ENCODE assay signal across 15 cellular contexts in genomic region chr3:32758375-32758753, GRCh38. TPM values are rescaled to one million over a fixed set of nuclear protein-coding genes. Genes with fewer than 3 reads are reported as not detected.
DNase-seq lines count a peak whose midpoint lies in the region; ATAC-seq and TF ChIP-seq lines count a peak whose summit lies in the region.
"Had no signal": no experiment of that assay in that cellular context is flagged by ENCODE, and none has a peak within 500 bp of the region (broad histone marks: within the 10 kb centered on the region; RNA-seq: fewer than 3 reads in every experiment).

No MANE protein-coding gene starts in this region.

- H3K4ac ChIP-seq in IMR-90 (ENCODE audit: low read depth, low read length), result no peak overlapping the region

- dilution Hi-C loops in IMR-90 (cut with HindIII; ENCODE audit: low sequenced_read_pairs, unreplicated experiment), result no loop called here

- no peak overlapping the region for H3K18ac ChIP-seq in IMR-90 (ENCODE audit: low read depth, low read length)

- H3K4me3 Mint-ChIP-seq in T-helper 17 cell, result no peak overlapping the region

- H3K14ac ChIP-seq in IMR-90 (replicated peaks; ENCODE audit: low read depth, low read length), result no peak overlapping the region

- in situ Hi-C loops in IMR-90 (cut with MboI; ENCODE audit: low sequenced_read_pairs), result no loop called here

- no peaks in the 10 kb centered on the region for H3K79me1 ChIP-seq in IMR-90 (ENCODE audit: low read depth in 1 of 2, low read length in 2 of 2)

- H2BK15ac ChIP-seq in IMR-90 (ENCODE audit: low read depth, low read length), result no peak overlapping the region

- no peak overlapping the region for H3K9ac ChIP-seq in IMR-90 (ENCODE audit: low read depth, low read length)

- no peak overlapping the region; a peak in 1 of 4 replicates for H4K8ac ChIP-seq in IMR-90 (ENCODE audit: low read depth in 2 of 2, low read length in 2 of 2)

- H2BK120ac ChIP-seq in IMR-90 (ENCODE audit: low read depth, low read length), result no peak overlapping the region

- H3K27ac ChIP-seq in IMR-90 (ENCODE audit: insufficient read depth, low read length), result no peak overlapping the region; the same call in 1 of the 2 replicates
- H3K27ac ChIP-seq: SJCRH30, suprapubic skin had no signal

- H3K4me3 ChIP-seq in IMR-90 (ENCODE audit: insufficient read depth, low read depth, low read length), result no peak overlapping the region
- H3K4me3 ChIP-seq: SJCRH30, suprapubic skin had no signal

- POLR2A ChIA-PET in IMR-90 (lab: Charles Lee; ENCODE audit: unreplicated experiment), result no interaction called here

- no peak for TF ChIP-seq POLR2A in IMR-90 (IDR thresholded peaks at IDR 0.05; ENCODE audit: low read depth, low read length)

- no peaks in the 10 kb centered on the region; the same call in 1 of the 2 replicates for H3K27me3 ChIP-seq in IMR-90 (ENCODE audit: control insufficient read depth, insufficient read depth, low read length)
- H3K27me3 ChIP-seq: BE2C, SJCRH30, suprapubic skin had no signal

- 0 out of 2 replicates have a peak, but pooled peaks cover 3% of the 10 kb centered on the region for H4K20me1 ChIP-seq in IMR-90 (ENCODE audit: insufficient read depth, low read length)

- no peak overlapping the region for H2AK5ac ChIP-seq in IMR-90 (ENCODE audit: low read depth, low read length)

- H3K23ac ChIP-seq in IMR-90 (ENCODE audit: low read depth, low read length), result no peak overlapping the region

- no peak overlapping the region for H2BK5ac ChIP-seq in IMR-90 (ENCODE audit: low read depth, low read length, poor library complexity, severe bottlenecking)

- TF ChIP-seq CTCF in IMR-90 (conservative IDR thresholded peaks at IDR 0.05; ENCODE audit: low read depth, low read length), result no peak

- H3K4me1 ChIP-seq in IMR-90 (ENCODE audit: control insufficient read depth, insufficient read depth, low read length), result peaks cover 3% of the 10 kb centered on the region
- H3K4me1 ChIP-seq: BE2C, SJCRH30, suprapubic skin had no signal

- peaks cover 8% of the 10 kb centered on the region for H3K36me3 ChIP-seq in IMR-90 (ENCODE audit: control insufficient read depth, insufficient read depth, low read length)
- H3K36me3 ChIP-seq: BE2C, SJCRH30 had no signal

- H2AFZ ChIP-seq in IMR-90 (replicated peaks; ENCODE audit: low read length, poor library complexity), result no peak overlapping the region

- H4K91ac ChIP-seq in IMR-90 (ENCODE audit: insufficient read depth, low read depth, low read length), result no peak overlapping the region

- peaks cover 8% of the 10 kb centered on the region for H3K4me1 Mint-ChIP-seq in T-helper 17 cell

- no peaks in the 10 kb centered on the region for H3K27me3 Mint-ChIP-seq in T-helper 17 cell

- H3K9me1 ChIP-seq in IMR-90 (ENCODE audit: insufficient read depth, low read length), result peaks cover 3% of the 10 kb centered on the region; the same call in 1 of the 2 replicates

- no peak for TF ChIP-seq RAD21 in IMR-90 (IDR thresholded peaks at IDR 0.05; ENCODE audit: low read length)

- H3K9me3 ChIP-seq in IMR-90 (ENCODE audit: control insufficient read depth, insufficient read depth, low read length) (no peaks in the 10 kb centered on the region), T-helper 17 cell (ENCODE audit: control insufficient read depth, low read length, poor library complexity, severe bottlenecking) (no peaks in the 10 kb centered on the region)
- H3K9me3 ChIP-seq: BE2C, SJCRH30, suprapubic skin had no signal

- CTCF ChIA-PET in IMR-90 (lab: Yijun Ruan, JAX), result interaction anchor here (1.6 kb wide), 1 partner anchor 23 kb away, joined by 5 read pairs; no protein-coding TSS in a partner anchor

- intact Hi-C loops in IMR-90 (cut with micrococcal nuclease), result no loop called here

- DNase-seq in CD1c-positive myeloid dendritic cell (ENCODE audit: extremely low spot score) (peak; percentile 12), IMR-90 (peak; percentile 84), T-helper 17 cell (no peak), hepatic stellate cell (ENCODE audit: low spot score) (peak; percentile 15), NCI-H146 treated with DMSO at 0.1 percent for 48 hours (lab: John Stamatoyannopoulos, UW; ENCODE audit: unreplicated experiment) (no peak), NCI-H526 treated with DMSO at 0.1 percent for 48 hours (lab: John Stamatoyannopoulos, UW) (no peak)
- no peak for DNase-seq in stimulated activated naive CD4-positive, alpha-beta T cell treated with Interleukin-2 at 50 U/mL for 16 hours (lab: John Stamatoyannopoulos, UW)
- DNase-seq: BE2C, left cardiac atrium, posterior cingulate gyrus, SJCRH30 had no signal

- ATAC-seq in IMR-90 (ENCODE audit: low read depth), result peak; percentile 91
- ATAC-seq in T-helper 17 cell, result no peak
- ATAC-seq in GM19328 (IDR thresholded peaks at IDR 0.05; ENCODE audit: unreplicated experiment), result no peak

- no peak overlapping the region for H2BK20ac ChIP-seq in IMR-90 (ENCODE audit: low read depth, low read length)

- peak overlapping the region; percentile 29 for H3K27ac Mint-ChIP-seq in T-helper 17 cell
- H3K27ac Mint-ChIP-seq: activated naive CD4-positive, alpha-beta T cell treated with anti-CD3 and anti-CD28 coated beads, Interleukin-2, amount 50 U/mL, for 72 hours had no signal

- H3K56ac ChIP-seq in IMR-90 (ENCODE audit: extremely low read depth, insufficient read depth, low read length), result no peak overlapping the region

- peaks cover 3% of the 10 kb centered on the region for H3K36me3 Mint-ChIP-seq in T-helper 17 cell (ENCODE audit: low read depth)

- BruUV-seq in IMR-90 (replicated peaks; lab: Mats Ljungman, UMichigan), result no TSS peak

- H4K5ac ChIP-seq in IMR-90 (ENCODE audit: low read depth, low read length), result no peak overlapping the region

- no peak overlapping the region for H2AK9ac ChIP-seq in IMR-90 (replicated peaks; ENCODE audit: low read depth, low read length, poor library complexity)

- no peak overlapping the region for H3K4me2 ChIP-seq in IMR-90 (ENCODE audit: low read depth, low read length)

TF ChIP-seq in IMR-90, 13 proteins besides CTCF, POLR2A, EP300 and RAD21:
- TF ChIP-seq RCOR1 (IDR thresholded peaks at IDR 0.05; ENCODE audit: insufficient replicate concordance, low read length) (no peak), MXI1 (IDR thresholded peaks at IDR 0.05; ENCODE audit: borderline replicate concordance, low read depth, low read length) (no peak), CEBPB (IDR thresholded peaks at IDR 0.05; ENCODE audit: low read depth, low read length) (peak; percentile 20; the same call in 1 of the 2 replicates)
TF ChIP-seq in IMR-90: peak in this region for 1.

RNA-seq across cellular contexts. Expression of gene TRIM71, which starts 59.4 kb away (rescaled TPM):
- total RNA-seq in IMR-90 (2012; rRNA removed) (not detected in 2 replicates), T-helper 17 cell (under 1 TPM in 1 of 2 donors, not detected in 1; 0.03 TPM)
- not detected in 2 replicates for polyA plus RNA-seq in IMR-90 (2012; rRNA removed)
- not detected in 2 replicates for polyA plus RNA-seq in IMR-90 (2012; cell fraction: cytosol; rRNA removed)
- polyA plus RNA-seq in IMR-90 (2012; cell fraction: nucleus; rRNA removed; ENCODE audit: low replicate concordance), result not detected in 2 replicates
- total RNA-seq: endothelial cell of umbilical vein, SJCRH30, suprapubic skin had no signal
- polyA plus RNA-seq: endothelial cell of umbilical vein had no signal

Comparison
In these comparisons a context has a peak if more than half of its experiments do, and no peak if none do; other contexts are left out.
1. DNase-seq: peak in CD1c-positive myeloid dendritic cell (single experiment), IMR-90 (single experiment) and hepatic stellate cell (single experiment); none in T-helper 17 cell (0 of 3), NCI-H146 treated with DMSO at 0.1 percent for 48 hours (single experiment), stimulated activated naive CD4-positive, alpha-beta T cell treated with Interleukin-2 at 50 U/mL for 16 hours (single experiment) and NCI-H526 treated with DMSO at 0.1 percent for 48 hours (single experiment).